In the genomic region with DNA sequence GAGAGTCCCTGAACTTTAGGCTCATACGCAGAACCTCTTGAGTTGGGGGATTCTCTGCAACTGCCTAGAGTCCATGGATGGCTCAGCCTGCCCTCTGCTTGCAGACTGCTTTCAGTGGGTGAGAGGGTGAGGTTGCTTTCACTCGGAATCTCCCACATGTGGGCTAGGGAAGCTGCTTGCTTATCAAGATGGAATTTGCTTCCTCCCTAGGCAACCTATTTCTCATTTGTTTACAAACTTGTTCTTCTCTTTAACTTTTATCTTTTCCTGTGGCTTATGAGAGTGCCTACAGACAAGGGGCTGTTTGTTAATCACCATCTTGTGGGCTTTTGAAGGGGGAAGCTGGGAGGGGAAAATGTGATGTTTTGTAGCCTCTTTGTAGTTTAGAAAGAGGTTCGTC, we compare ENCODE assay signal across 10 cellular contexts. TPM values are rescaled to one million over a fixed set of nuclear protein-coding genes. Genes with fewer than 3 reads are reported as not detected.
A peak's percentile ranks its signal among the peaks of the same experiment; 100 is the strongest.
DNase-seq lines count a peak whose midpoint lies in the region; ATAC-seq and TF ChIP-seq lines count a peak whose summit lies in the region.
"Had no signal": no experiment of that assay in that cellular context is flagged by ENCODE, and none has a peak within 500 bp of the region (broad histone marks: within the 10 kb centered on the region; RNA-seq: fewer than 3 reads in every experiment).

No MANE protein-coding gene starts in this region.

- no peak overlapping the region for H4K12ac ChIP-seq in trophoblast cell (ENCODE audit: low read depth, low read length)

- no peak overlapping the region for H3K27ac ChIP-seq in trophoblast cell (ENCODE audit: low read depth, low read length)
- no peak overlapping the region for H3K27ac ChIP-seq in OCI-LY7 (ENCODE audit: low read depth, low read length, poor library complexity, severe bottlenecking)

- H4K8ac ChIP-seq in trophoblast cell (ENCODE audit: low read depth, low read length) = peak overlapping the region; percentile 65

- H3K9me3 ChIP-seq in trophoblast cell (ENCODE audit: insufficient read depth, low read depth, low read length) = no peaks in the 10 kb centered on the region
- H3K9me3 ChIP-seq in OCI-LY7 (ENCODE audit: low read length) = no peaks in the 10 kb centered on the region
- H3K9me3 ChIP-seq: HAP-1 had no signal

- no peak overlapping the region for H3K9ac ChIP-seq in trophoblast cell (ENCODE audit: low read length)

- H3K4me3 ChIP-seq in trophoblast cell (ENCODE audit: low read depth, low read length) (no peak overlapping the region), OCI-LY7 (ENCODE audit: low read depth, low read length, poor library complexity, severe bottlenecking) (no peak overlapping the region)
- H3K4me3 ChIP-seq: HAP-1 had no signal

- H3K27me3 ChIP-seq in trophoblast cell (ENCODE audit: insufficient read depth, low read length) = no peaks in the 10 kb centered on the region

- peaks cover 56 to 79% of the 10 kb centered on the region in 2 donors for H3K4me1 Mint-ChIP-seq in effector memory CD8-positive, alpha-beta T cell (ENCODE audit: low read depth in 2 of 2)

- H3K14ac ChIP-seq in trophoblast cell (ENCODE audit: low read length) = no peak overlapping the region

- DNase-seq in GM04503 (ENCODE audit: low read depth) (peak; percentile 75), T-helper 22 cell (ENCODE audit: low read depth) (peak; percentile 44), trophoblast cell (peak; percentile 77 to 84), hippocampal formation (lab: John Stamatoyannopoulos, UW) (no peak), OCI-LY7 (ENCODE audit: low spot score) (no peak), GM20000 (ENCODE audit: low spot score) (no peak)
- DNase-seq in effector memory CD8-positive, alpha-beta T cell = peak in 1 of 3 experiments; percentile 9
- DNase-seq: right cardiac atrium had no signal

- no peak overlapping the region for H3K23ac ChIP-seq in trophoblast cell (ENCODE audit: low read length)

- H2AFZ ChIP-seq in trophoblast cell (ENCODE audit: insufficient read depth, low read length, poor library complexity) (no peak overlapping the region), OCI-LY7 (ENCODE audit: low read length) (no peak overlapping the region)

- H3K4me1 ChIP-seq in trophoblast cell (ENCODE audit: control insufficient read depth in 1 of 2, insufficient read depth in 2 of 2, low read length in 2 of 2) (peaks cover 6 to 9% of the 10 kb centered on the region in 2 experiments), OCI-LY7 (ENCODE audit: insufficient read depth, low read length, poor library complexity, severe bottlenecking) (no peaks in the 10 kb centered on the region)
- H3K4me1 ChIP-seq: HAP-1 had no signal

- POLR2A ChIA-PET in OCI-LY7 (lab: Charles Lee) = no interaction called here

- no peak for TF ChIP-seq CTCF in OCI-LY7 (conservative IDR thresholded peaks at IDR 0.05; ENCODE audit: low read length)
- TF ChIP-seq CTCF in GM20000 (IDR thresholded peaks at IDR 0.05; ENCODE audit: extremely low read depth, missing control alignments) = no peak

- H3K27ac Mint-ChIP-seq in effector memory CD8-positive, alpha-beta T cell = peak overlapping the region; percentile 2 to 79

- no peak overlapping the region for H3K4me2 ChIP-seq in trophoblast cell (ENCODE audit: low read length)
- no peak overlapping the region for H3K4me2 ChIP-seq in OCI-LY7 (ENCODE audit: low read length)

- peak overlapping the region; percentile 69 for H3K4ac ChIP-seq in trophoblast cell (ENCODE audit: low read depth, low read length)

- H4K20me1 ChIP-seq in OCI-LY7 (ENCODE audit: insufficient read depth, low read length) = no peaks in the 10 kb centered on the region

- no peaks in the 10 kb centered on the region for H3K79me1 ChIP-seq in trophoblast cell (ENCODE audit: low read length)

- H2BK5ac ChIP-seq in trophoblast cell (ENCODE audit: low read depth, low read length, poor library complexity) = peak overlapping the region; percentile 13

- no peaks in the 10 kb centered on the region for H3K9me2 ChIP-seq in OCI-LY7 (ENCODE audit: insufficient read depth, low read length)

- no peak overlapping the region for H3K18ac ChIP-seq in trophoblast cell (ENCODE audit: low read length)

- H3K36me3 Mint-ChIP-seq in effector memory CD8-positive, alpha-beta T cell (ENCODE audit: insufficient read depth) = peaks cover 28% of the 10 kb centered on the region

- intact Hi-C loops in OCI-LY7 (cut with micrococcal nuclease; ENCODE audit: unreplicated experiment) = no loop called here

- H2AK5ac ChIP-seq in trophoblast cell (ENCODE audit: low read length) = no peak overlapping the region

- H3K79me2 ChIP-seq in trophoblast cell (ENCODE audit: control insufficient read depth, insufficient read depth, low read length, poor library complexity) (peaks cover 5% of the 10 kb centered on the region), OCI-LY7 (ENCODE audit: insufficient read depth, low read depth, low read length) (no peaks in the 10 kb centered on the region; the same call in 1 of the 2 replicates)

- no peak overlapping the region for H2BK12ac ChIP-seq in trophoblast cell (ENCODE audit: low read length)

- no TSS peak for BruUV-seq in OCI-LY7 (replicated peaks; lab: Mats Ljungman, UMichigan)

- no peak overlapping the region for H2BK120ac ChIP-seq in trophoblast cell (ENCODE audit: insufficient read depth, low read length, poor library complexity)

- H3K9me3 Mint-ChIP-seq in effector memory CD8-positive, alpha-beta T cell = no peaks in the 10 kb centered on the region

- H3K4me3 Mint-ChIP-seq in effector memory CD8-positive, alpha-beta T cell = peak overlapping the region; percentile 32 to 63

- H3K27me3 Mint-ChIP-seq in effector memory CD8-positive, alpha-beta T cell = no peaks in the 10 kb centered on the region

- H3K36me3 ChIP-seq in trophoblast cell (ENCODE audit: control insufficient read depth in 1 of 2, insufficient read depth in 2 of 2, low read length in 2 of 2) = peaks cover 9 to 20% of the 10 kb centered on the region in 2 experiments
- H3K36me3 ChIP-seq in OCI-LY7 (ENCODE audit: insufficient read depth, low read length) = peaks cover 30% of the 10 kb centered on the region
- H3K36me3 ChIP-seq: HAP-1 had no signal

- peak; percentile 67 for ATAC-seq in effector memory CD8-positive, alpha-beta T cell (replicated peaks)
- no peak for ATAC-seq in GM21786 (IDR thresholded peaks at IDR 0.05; ENCODE audit: unreplicated experiment)

- CTCF ChIA-PET in OCI-LY7 (lab: Charles Lee; ENCODE audit: unreplicated experiment) = no interaction called here

- H4K91ac ChIP-seq in trophoblast cell (ENCODE audit: low read depth, low read length) = no peak overlapping the region

- no CpG with 5 or more reads among the region's 3 CpGs for WGBS in trophoblast cell (ENCODE audit: extremely low coverage, insufficient coverage, insufficient read length)

RNA-seq across cellular contexts. Expression of a gene that starts 10.0 kb away (rescaled TPM):
- polyA plus RNA-seq in trophoblast cell (2013) = 103 and 108 TPM in 2 replicates
- 32.8 and 36.7 TPM in 2 replicates for total RNA-seq in OCI-LY7 (2014; rRNA removed; shearing (Covaris generic))
- total RNA-seq in OCI-LY7 (2022) = 41.7 and 47.4 TPM in 2 replicates

Comparison
In these comparisons a context has a peak if more than half of its experiments do, and no peak if none do; other contexts are left out.
1. DNase-seq: peak in GM04503 (single experiment), T-helper 22 cell (single experiment) and trophoblast cell (2 of 2); none in hippocampal formation (0 of 2), OCI-LY7 (single experiment) and GM20000 (single experiment).